Comparison of ENCODE assay signal across 12 cellular contexts in the genomic region with DNA sequence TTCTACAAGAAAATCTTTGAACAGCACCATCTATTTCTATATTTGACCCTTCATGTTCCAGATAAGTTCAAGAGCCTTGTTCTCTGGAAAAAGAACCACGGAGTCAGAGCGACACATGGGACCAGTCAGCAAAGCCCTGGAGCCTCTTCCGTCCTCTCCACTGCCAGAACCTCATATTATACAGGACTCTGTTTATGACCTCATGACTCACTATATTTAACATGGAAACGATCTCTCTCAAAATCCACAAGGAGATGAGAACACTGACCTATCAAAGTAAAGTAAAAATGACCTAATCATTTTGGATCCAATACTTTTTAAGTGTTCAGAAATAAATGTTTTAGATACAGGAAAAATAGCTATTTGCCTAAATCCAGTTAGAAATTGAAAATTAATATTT.
DNase-seq lines count a peak whose midpoint lies in the region; FAIRE-seq and TF ChIP-seq lines count a peak whose summit lies in the region.
"Had no signal": no experiment of that assay in that cellular context is flagged by ENCODE, and none has a peak within 500 bp of the region (broad histone marks: within the 10 kb centered on the region; RNA-seq: fewer than 3 reads in every experiment).

No MANE protein-coding gene starts in this region.

- H3K27ac ChIP-seq in iPS-18a (ENCODE audit: low read length): no peak overlapping the region
- H3K27ac ChIP-seq: prostate gland had no signal

- peak overlapping the region; percentile 4 for H3K9ac ChIP-seq in iPS-18a (ENCODE audit: low read length)

- DNase-seq in AG10803 (ENCODE audit: low read depth) (peak; percentile 23), EL (peak; percentile 57), astrocyte of the cerebellum (ENCODE audit: low read depth) (peak; percentile 37), NCI-H2227 (lab: John Stamatoyannopoulos, UW; ENCODE audit: unreplicated experiment) (no peak), D721Med (ENCODE audit: insufficient read length, low spot score) (no peak), NCI-H524 (lab: John Stamatoyannopoulos, UW) (no peak), occipital lobe (lab: John Stamatoyannopoulos, UW) (no peak)
- DNase-seq: activated CD8-positive, alpha-beta T cell treated with anti-CD3 and anti-CD28 coated beads, Interleukin-2, amount 10 ng/mL, durations not matched to agents 7 days and 5 days; NCI-H2029; T-helper 1 cell had no signal

- FAIRE-seq in D721Med (lab: Jason Lieb, UNC): no peak

- in situ Hi-C loops in astrocyte of the cerebellum (cut with HindIII; ENCODE audit: low sequenced_read_pairs): no loop called here

- H3K27me3 ChIP-seq in iPS-18a (ENCODE audit: control insufficient read depth, insufficient read depth, low read length): no peaks in the 10 kb centered on the region

- H3K36me3 ChIP-seq in iPS-18a (ENCODE audit: control insufficient read depth, low read depth, low read length): no peaks in the 10 kb centered on the region
- H3K36me3 ChIP-seq: prostate gland had no signal

- peaks cover 39% of the 10 kb centered on the region for H3K4me1 ChIP-seq in iPS-18a (ENCODE audit: control insufficient read depth, low read depth, low read length)
- H3K4me1 ChIP-seq: prostate gland had no signal

- no peaks in the 10 kb centered on the region for H3K9me3 ChIP-seq in iPS-18a (ENCODE audit: control insufficient read depth, low read depth, low read length)
- H3K9me3 ChIP-seq: prostate gland had no signal

- TF ChIP-seq CTCF in AG10803 (conservative IDR thresholded peaks at IDR 0.05; ENCODE audit: low read length) (no peak), astrocyte of the cerebellum (IDR thresholded peaks at IDR 0.05; ENCODE audit: low read depth, low read length, missing control alignments) (no peak), D721Med (IDR thresholded peaks at IDR 0.05; ENCODE audit: insufficient read depth, missing control alignments) (no peak)

- H3K4me3 ChIP-seq in AG10803 (ENCODE audit: low read length) (no peak overlapping the region), astrocyte of the cerebellum (ENCODE audit: low read depth, low read length) (no peak overlapping the region), iPS-18a (ENCODE audit: low read length) (no peak overlapping the region)
- H3K4me3 ChIP-seq: prostate gland had no signal

Comparison
In these comparisons a context has a peak if more than half of its experiments do, and no peak if none do; other contexts are left out.
1. DNase-seq: peak in AG10803 (single experiment), EL (single experiment) and astrocyte of the cerebellum (single experiment); none in NCI-H2227 (single experiment), D721Med (single experiment), NCI-H524 (0 of 2) and occipital lobe (single experiment).